ENCODE assay signal across 7 cellular contexts in genomic region chr19:18644144-18645034, GRCh38. TPM values are rescaled to one million over a fixed set of nuclear protein-coding genes. Genes with fewer than 3 reads are reported as not detected.
A peak's percentile ranks its signal among the peaks of the same experiment; 100 is the strongest.
DNase-seq lines count a peak whose midpoint lies in the region; ATAC-seq, FAIRE-seq and TF ChIP-seq lines count a peak whose summit lies in the region.
"Had no signal": no experiment of that assay in that cellular context is flagged by ENCODE, and none has a peak within 500 bp of the region (broad histone marks: within the 10 kb centered on the region; RNA-seq: fewer than 3 reads in every experiment).

No MANE protein-coding gene starts in this region.

- H3K4me1 ChIP-seq in breast epithelium (no peaks in the 10 kb centered on the region), pancreas (no peaks in the 10 kb centered on the region)

- WGBS in pancreas, 2 donors: 69 to 74% methylated on average over 15 of the region's 15 CpGs

- TF ChIP-seq POLR2A in breast epithelium (IDR thresholded peaks at IDR 0.05): no peak

- H3K9me3 ChIP-seq in breast epithelium: no peaks in the 10 kb centered on the region
- H3K9me3 ChIP-seq in pancreas: no peaks in the 10 kb centered on the region

- intact Hi-C loops in breast epithelium (cut with DNase I; ENCODE audit: low total_unique reads): no loop called here
- intact Hi-C loops in pancreas (cut with DNase I): no loop called here

- H3K27me3 ChIP-seq in HL-60 (ENCODE audit: insufficient read depth, poor library complexity, severe bottlenecking) (no peaks in the 10 kb centered on the region), breast epithelium (no peaks in the 10 kb centered on the region), pancreas (no peaks in the 10 kb centered on the region)

- H3K27ac ChIP-seq in HL-60 (replicated peaks) (no peak overlapping the region), breast epithelium (peak overlapping the region; percentile 50 to 75), pancreas (no peak overlapping the region)

- FAIRE-seq in pancreas (lab: Jason Lieb, UNC): no peak

- TF ChIP-seq CTCF in HL-60 (IDR thresholded peaks at IDR 0.05; ENCODE audit: insufficient read depth, low read length): peak; percentile 34
- TF ChIP-seq CTCF in breast epithelium (IDR thresholded peaks at IDR 0.05): no peak
- TF ChIP-seq CTCF in pancreas (IDR thresholded peaks at IDR 0.05): no peak

- peak in 3 of 4 donors; percentile 27 to 81 (median 70) for ATAC-seq in pancreas
- ATAC-seq in HG02938 (IDR thresholded peaks at IDR 0.05; ENCODE audit: unreplicated experiment): no peak

- DNase-seq in HL-60 (ENCODE audit: low read depth in 1 of 2, low spot score in 1 of 2) (peak; percentile 64 to 85), breast epithelium (ENCODE audit: low spot score in 2 of 2) (peak in 1 of 2 donors; percentile 54), pancreas (peak in 1 of 6 donors; percentile 20), DMS 273 treated with DMSO at 0.1 percent for 48 hours (lab: John Stamatoyannopoulos, UW) (no peak)
- no peak for DNase-seq in stimulated activated CD4-positive, alpha-beta T cell treated with anti-CD3 and anti-CD28 coated beads, Interleukin-2, amount 100 ng/mL, for 24 hours
- DNase-seq: activated naive CD4-positive, alpha-beta T cell treated with Interleukin-2 at 50 U/mL for 16 hours had no signal

- H3K4me3 ChIP-seq in HL-60 (replicated peaks; ENCODE audit: insufficient read depth, low read length): no peak overlapping the region
- H3K4me3 ChIP-seq in breast epithelium: peak overlapping the region in 2 of 3 donors; percentile 20 to 42
- no peak overlapping the region for H3K4me3 ChIP-seq in pancreas

- H3K36me3 ChIP-seq in breast epithelium (no peaks in the 10 kb centered on the region), pancreas (no peaks in the 10 kb centered on the region)

RNA-seq across cellular contexts. Expression of gene KLHL26, which starts 7.6 kb away (rescaled TPM):
- total RNA-seq in breast epithelium (10 to 100 TPM in 2 of 3 donors, 1 to 10 TPM in 1; 7.0 to 18.1 (median 14.7) TPM), pancreas (1 to 10 TPM; 4.6 to 7.8 (median 6.0) TPM)
- 1 to 10 TPM; 3.2 to 4.1 TPM for polyA plus RNA-seq in pancreas

RNA-seq across cellular contexts. Expression of gene TMEM59L, which starts 31.7 kb away (rescaled TPM):
- 1 to 10 TPM in 2 of 3 donors, not detected in 1; 1.2 to 2.3 TPM for total RNA-seq in breast epithelium
- 1 to 10 TPM in 2 of 6 donors, under 1 TPM in 4; 0.56 to 4.4 (median 0.94) TPM for total RNA-seq in pancreas
- 1 to 10 TPM; 5.2 to 8.9 TPM for polyA plus RNA-seq in pancreas

RNA-seq across cellular contexts. Expression of gene CRLF1, which starts 37.8 kb away (rescaled TPM):
- 10 to 100 TPM in 2 of 3 donors, 1 to 10 TPM in 1; 5.6 to 68.6 (median 21.0) TPM for total RNA-seq in breast epithelium
- 1 to 10 TPM in 5 of 6 donors, under 1 TPM in 1; 0.87 to 9.1 (median 4.1) TPM for total RNA-seq in pancreas
- polyA plus RNA-seq in pancreas: 10 to 100 TPM in 1 of 2 donors, 1 to 10 TPM in 1; 9.6 to 20.3 TPM

RNA-seq across cellular contexts. Expression of gene CRTC1, which starts 39.1 kb away (rescaled TPM):
- total RNA-seq in breast epithelium (1 to 10 TPM; 4.8 to 6.1 (median 5.9) TPM), pancreas (1 to 10 TPM; 5.2 to 8.1 (median 6.5) TPM)
- polyA plus RNA-seq in pancreas: 10 to 100 TPM; 12.4 to 18.1 TPM

RNA-seq across cellular contexts. Expression of gene REX1BD, which starts 55.8 kb away (rescaled TPM):
- total RNA-seq in breast epithelium: 100 to 1,000 TPM in 2 of 3 donors, 10 to 100 TPM in 1; 99.8 to 117 (median 111) TPM
- total RNA-seq in pancreas: 10 to 100 TPM; 30.0 to 46.2 (median 36.1) TPM
- 100 to 1,000 TPM; 122 to 158 TPM for polyA plus RNA-seq in pancreas

Comparison
In these comparisons a context has a peak if more than half of its experiments do, and no peak if none do; other contexts are left out.
1. DNase-seq: peak in HL-60 (2 of 2); none in DMS 273 treated with DMSO at 0.1 percent for 48 hours (single experiment) and stimulated activated CD4-positive, alpha-beta T cell treated with anti-CD3 and anti-CD28 coated beads, Interleukin-2, amount 100 ng/mL, for 24 hours (0 of 2).
2. H3K27ac ChIP-seq: peak in breast epithelium (2 of 2); none in HL-60 (single experiment) and pancreas (0 of 4).
3. H3K4me3 ChIP-seq: peak in breast epithelium (2 of 3); none in HL-60 (single experiment) and pancreas (0 of 4).